Comparison of ENCODE assay signal across 1 cellular context in the genomic region with DNA sequence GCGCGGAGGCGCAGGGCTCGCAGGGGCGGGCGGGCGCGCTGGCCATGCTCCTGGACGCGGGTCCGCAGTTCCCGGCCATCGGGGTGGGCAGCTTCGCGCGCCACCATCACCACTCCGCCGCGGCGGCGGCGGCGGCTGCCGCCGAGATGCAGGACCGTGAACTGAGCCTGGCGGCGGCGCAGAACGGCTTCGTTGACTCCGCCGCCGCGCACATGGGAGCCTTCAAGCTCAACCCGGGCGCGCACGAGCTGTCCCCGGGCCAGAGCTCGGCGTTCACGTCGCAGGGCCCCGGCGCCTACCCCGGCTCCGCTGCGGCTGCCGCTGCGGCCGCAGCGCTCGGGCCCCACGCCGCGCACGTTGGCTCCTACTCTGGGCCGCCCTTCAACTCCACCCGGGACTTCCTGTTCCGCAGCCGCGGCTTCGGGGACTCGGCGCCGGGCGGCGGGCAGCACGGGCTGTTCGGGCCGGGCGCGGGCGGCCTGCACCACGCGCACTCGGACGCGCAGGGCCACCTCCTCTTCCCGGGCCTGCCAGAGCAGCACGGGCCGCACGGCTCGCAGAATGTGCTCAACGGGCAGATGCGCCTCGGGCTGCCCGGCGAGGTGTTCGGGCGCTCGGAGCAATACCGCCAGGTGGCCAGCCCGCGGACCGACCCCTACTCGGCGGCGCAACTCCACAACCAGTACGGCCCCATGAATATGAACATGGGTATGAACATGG.
TF ChIP-seq lines count a peak whose summit lies in the region.

No MANE protein-coding gene starts in this region.

TF ChIP-seq in IMR-90, 13 proteins besides CTCF, POLR2A, EP300 and RAD21:
- TF ChIP-seq, protein P1, sequence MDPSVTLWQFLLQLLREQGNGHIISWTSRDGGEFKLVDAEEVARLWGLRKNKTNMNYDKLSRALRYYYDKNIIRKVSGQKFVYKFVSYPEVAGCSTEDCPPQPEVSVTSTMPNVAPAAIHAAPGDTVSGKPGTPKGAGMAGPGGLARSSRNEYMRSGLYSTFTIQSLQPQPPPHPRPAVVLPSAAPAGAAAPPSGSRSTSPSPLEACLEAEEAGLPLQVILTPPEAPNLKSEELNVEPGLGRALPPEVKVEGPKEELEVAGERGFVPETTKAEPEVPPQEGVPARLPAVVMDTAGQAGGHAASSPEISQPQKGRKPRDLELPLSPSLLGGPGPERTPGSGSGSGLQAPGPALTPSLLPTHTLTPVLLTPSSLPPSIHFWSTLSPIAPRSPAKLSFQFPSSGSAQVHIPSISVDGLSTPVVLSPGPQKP (IDR thresholded peaks at IDR 0.05; ENCODE audit: borderline replicate concordance, low read depth, low read length), result no peak
- TF ChIP-seq BHLHE40 (IDR thresholded peaks at IDR 0.05; ENCODE audit: low read depth, low read length) (no peak), CEBPB (IDR thresholded peaks at IDR 0.05; ENCODE audit: low read depth, low read length) (no peak)
TF ChIP-seq in IMR-90: peak in this region for 0.
